In genomic region chr12:113271853-113272561, GRCh38 we compare ENCODE assay signal across 8 cellular contexts. TPM values are rescaled to one million over a fixed set of nuclear protein-coding genes. Genes with fewer than 3 reads are reported as not detected.
A peak's percentile ranks its signal among the peaks of the same experiment; 100 is the strongest.
DNase-seq lines count a peak whose midpoint lies in the region; ATAC-seq, FAIRE-seq and TF ChIP-seq lines count a peak whose summit lies in the region.

No MANE protein-coding gene starts in this region.

- no peaks in the 10 kb centered on the region for H3K9me3 ChIP-seq in muscle layer of colon (ENCODE audit: low read length)

- H3K4me3 ChIP-seq in muscle layer of colon (ENCODE audit: low read depth in 1 of 2, low read length in 2 of 2) (no peak overlapping the region), urinary bladder (ENCODE audit: low read depth, low read length) (no peak overlapping the region)

- peak; percentile 54 for FAIRE-seq in endometrium (lab: Jason Lieb, UNC)
- FAIRE-seq in D721Med (lab: Jason Lieb, UNC), result no peak

- ATAC-seq in HG02623 (IDR thresholded peaks at IDR 0.05; ENCODE audit: unreplicated experiment), result no peak

- no peak overlapping the region for H3K9ac ChIP-seq in muscle layer of colon (ENCODE audit: low read length)

- DNase-seq in AG09319 (ENCODE audit: extremely low read depth, low read depth) (peak; percentile 39), MV-4-11 (lab: John Stamatoyannopoulos, UW) (peak; percentile 80), D721Med (ENCODE audit: insufficient read length, low spot score) (no peak)
- no peak for DNase-seq in activated CD4-positive, CD25-positive, alpha-beta regulatory T cell treated with anti-CD3 and anti-CD28 coated beads, Interleukin-2, amount 50 U/mL, for 72 hours

- WGBS in urinary bladder, result 38% methylated on average over 12 of the region's 12 CpGs

- no peaks in the 10 kb centered on the region for H3K27me3 ChIP-seq in muscle layer of colon (ENCODE audit: control insufficient read depth in 1 of 2, insufficient read depth in 2 of 2, low read length in 2 of 2)

- TF ChIP-seq CTCF in AG09319 (IDR thresholded peaks at IDR 0.05; ENCODE audit: low read depth, low read length), result no peak
- no peak for TF ChIP-seq CTCF in D721Med (IDR thresholded peaks at IDR 0.05; ENCODE audit: insufficient read depth, missing control alignments)

- peaks cover 15% of the 10 kb centered on the region for H3K4me1 ChIP-seq in muscle layer of colon (ENCODE audit: insufficient read depth, low read length)
- no peaks in the 10 kb centered on the region for H3K4me1 ChIP-seq in urinary bladder (ENCODE audit: insufficient read depth)

- H3K36me3 ChIP-seq in muscle layer of colon (ENCODE audit: insufficient read depth, low read length), result peaks cover 55% of the 10 kb centered on the region
- H3K36me3 ChIP-seq in urinary bladder (ENCODE audit: insufficient read depth), result peaks cover 6% of the 10 kb centered on the region

- H3K27ac ChIP-seq in muscle layer of colon (ENCODE audit: low read depth, low read length) (peak overlapping the region; percentile 55), urinary bladder (ENCODE audit: low read depth) (peak overlapping the region; percentile 71)

RNA-seq across cellular contexts. Expression of gene TPCN1, which starts 50.7 kb away (rescaled TPM):
- 19.3 TPM for total RNA-seq in urinary bladder
- polyA plus RNA-seq in urinary bladder, result 39.3 TPM

Comparison
In these comparisons a context has a peak if more than half of its experiments do, and no peak if none do; other contexts are left out.
1. DNase-seq: peak in AG09319 (single experiment) and MV-4-11 (single experiment); none in D721Med (single experiment) and activated CD4-positive, CD25-positive, alpha-beta regulatory T cell treated with anti-CD3 and anti-CD28 coated beads, Interleukin-2, amount 50 U/mL, for 72 hours (single experiment).